8 cellular contexts compared by ENCODE assay signal in the genomic region with DNA sequence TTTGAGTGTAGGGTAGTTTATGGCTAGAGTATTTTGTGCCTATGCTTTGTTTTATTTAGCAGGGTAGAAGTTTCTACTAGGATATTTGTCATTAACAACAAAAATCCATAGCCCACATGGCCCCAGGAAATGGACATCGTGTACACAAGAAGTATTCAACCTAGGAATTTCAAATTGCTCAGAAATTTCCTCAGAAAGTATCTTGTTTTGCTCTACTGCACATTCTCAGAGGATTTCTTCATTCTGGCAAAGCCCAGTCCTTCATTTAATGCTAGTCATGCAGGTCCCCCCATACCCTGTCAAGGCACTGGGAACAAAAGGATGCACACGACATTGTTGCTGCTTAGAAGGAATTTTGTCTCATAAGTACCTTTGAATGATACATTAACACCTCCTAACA.
"Had no signal": no experiment of that assay in that cellular context is flagged by ENCODE, and none has a peak within 500 bp of the region (broad histone marks: within the 10 kb centered on the region; RNA-seq: fewer than 3 reads in every experiment).

No MANE protein-coding gene starts in this region.

- DNase-seq: H9, HCEC 1CT, IMR-90 had no signal

- FAIRE-seq: H1, H54, HTR-8/SVneo, K562 had no signal

- H3K4me3 ChIP-seq: GM23338, K562 had no signal

- H3K4me2 ChIP-seq: GM23338 had no signal

- H2AFZ ChIP-seq: GM23338 had no signal
